In genomic region chr3:197814372-197814771, GRCh38 we compare ENCODE assay signal across 25 cellular contexts. TPM values are rescaled to one million over a fixed set of nuclear protein-coding genes. Genes with fewer than 3 reads are reported as not detected.
DNase-seq lines count a peak whose midpoint lies in the region; ATAC-seq, FAIRE-seq and TF ChIP-seq lines count a peak whose summit lies in the region.
"Had no signal": no experiment of that assay in that cellular context is flagged by ENCODE, and none has a peak within 500 bp of the region (broad histone marks: within the 10 kb centered on the region; RNA-seq: fewer than 3 reads in every experiment).

No MANE protein-coding gene starts in this region.

- BruUV-seq in HepG2 (replicated peaks; lab: Mats Ljungman, UMichigan) = no TSS peak

- H3K9me3 ChIP-seq in HepG2 (ENCODE audit: low read length) (no peaks in the 10 kb centered on the region), right lobe of liver (no peaks in the 10 kb centered on the region), adrenal gland (replicated peaks in 1 of 3) (no peaks in the 10 kb centered on the region)
- H3K9me3 ChIP-seq: A549 had no signal

- H3K4me3 Mint-ChIP-seq in GM23338 (no peak overlapping the region), neural crest cell (no peak overlapping the region)
- no peak overlapping the region for H3K4me3 Mint-ChIP-seq in activated CD4-positive, alpha-beta memory T cell treated with anti-CD3 and anti-CD28 coated beads, Interleukin-2, amount 10 ng/mL, durations not matched to agents 7 days and 5 days
- H3K4me3 Mint-ChIP-seq: B cell; CD4-positive, alpha-beta T cell; CD8-positive, alpha-beta memory T cell had no signal

- H3K27ac Mint-ChIP-seq in GM23338 (peak overlapping the region; percentile 58; the same call in 1 of the 2 replicates), neural crest cell (ENCODE audit: unreplicated experiment) (peak overlapping the region; percentile 14)
- H3K27ac Mint-ChIP-seq in activated CD4-positive, alpha-beta memory T cell treated with anti-CD3 and anti-CD28 coated beads, Interleukin-2, amount 10 ng/mL, durations not matched to agents 7 days and 5 days = no peak overlapping the region
- H3K27ac Mint-ChIP-seq: B cell; CD4-positive, alpha-beta T cell had no signal

- TF ChIP-seq RAD21 in HepG2 (CRISPR knock-in tag; IDR thresholded peaks at IDR 0.05) = no peak

- H3K36me3 ChIP-seq in HepG2 (replicated peaks in 1 of 2; ENCODE audit: control insufficient read depth in 1 of 2, insufficient read depth in 2 of 2, low read length in 2 of 2) (no peaks in the 10 kb centered on the region; a peak in 2 of 5 replicates), right lobe of liver (no peaks in the 10 kb centered on the region), GM23338 (ENCODE audit: insufficient read depth) (no peaks in the 10 kb centered on the region), adrenal gland (replicated peaks in 1 of 2) (no peaks in the 10 kb centered on the region)

- H3K4me2 ChIP-seq in HepG2 (ENCODE audit: low read depth, low read length) (no peak overlapping the region), GM23338 (no peak overlapping the region)
- H3K4me2 ChIP-seq: A549; BLaER1 treated with 17β-estradiol and CSF1 and Interleukin-3, amounts not matched to agents 10 nM and 100 nM had no signal

- H3K79me2 ChIP-seq in HepG2 (ENCODE audit: insufficient read depth, low read length) (peaks cover 60% of the 10 kb centered on the region), GM23338 (replicated peaks; ENCODE audit: insufficient read depth) (peaks cover 96% of the 10 kb centered on the region)

- in situ Hi-C loops in HepG2 (cut with HindIII; ENCODE audit: extremely low pct_ligation_motif_present, low pct_unique_long_range_greater_than_20kb) = no loop called here

- peaks cover 15% of the 10 kb centered on the region for H3K4me1 Mint-ChIP-seq in GM23338
- peaks cover 26% of the 10 kb centered on the region for H3K4me1 Mint-ChIP-seq in neural crest cell
- peaks cover 5% of the 10 kb centered on the region for H3K4me1 Mint-ChIP-seq in activated CD4-positive, alpha-beta memory T cell treated with anti-CD3 and anti-CD28 coated beads, Interleukin-2, amount 10 ng/mL, durations not matched to agents 7 days and 5 days

- no peaks in the 10 kb centered on the region for H3F3A ChIP-seq in GM23338 (replicated peaks; ENCODE audit: low read depth)

- WGBS in HepG2 (ENCODE audit: low lambda C conversion rate) = 94% methylated on average over 4 of the region's 4 CpGs
- WGBS in right lobe of liver (ENCODE audit: insufficient coverage, low coverage, low lambda C conversion rate, missing lambda C conversion rate) = 89% methylated on average over 4 of the region's 4 CpGs
- WGBS in adrenal gland, 4 donors = 81 to 86% (median 83%) methylated on average over 4 of the region's 4 CpGs

- H3K9ac ChIP-seq in HepG2 (ENCODE audit: insufficient read depth, low read depth, low read length) = no peak overlapping the region
- H3K9ac ChIP-seq: BLaER1 treated with 17β-estradiol and CSF1 and Interleukin-3, amounts not matched to agents 10 nM and 100 nM had no signal

- ATAC-seq in HepG2 = no peak
- ATAC-seq in right lobe of liver = no peak
- no peak for ATAC-seq in GM23338
- no peak for ATAC-seq in GM21381 (IDR thresholded peaks at IDR 0.05; ENCODE audit: unreplicated experiment)
- ATAC-seq: A549, GM12878 had no signal

- DNase-seq in HepG2 (ENCODE audit: low spot score) = peak; percentile 52
- DNase-seq in right lobe of liver = no peak
- no peak for DNase-seq in GM23338 (ENCODE audit: low spot score)
- no peak for DNase-seq in adrenal gland
- no peak for DNase-seq in neural crest cell (ENCODE audit: low read depth, low spot score)
- no peak for DNase-seq in activated CD4-positive, alpha-beta memory T cell treated with anti-CD3 and anti-CD28 coated beads, Interleukin-2, amount 10 ng/mL, durations not matched to agents 7 days and 5 days
- DNase-seq in activated CD8-positive, alpha-beta memory T cell treated with anti-CD3 and anti-CD28 coated beads, Interleukin-2, amount 50 U/mL, for 48 hours = no peak
- DNase-seq: AML-193; CD4-positive, alpha-beta T cell; CD8-positive, alpha-beta memory T cell; COR-L47; DMS 273 treated with DMSO at 0.1 percent for 48 hours; DMS153; DMS53; DMS79; DND-41; EL; GDM1 had no signal

- H3K27me3 ChIP-seq in HepG2 (ENCODE audit: control insufficient read depth in 1 of 2, insufficient read depth in 2 of 2, low read length in 2 of 2) (no peaks in the 10 kb centered on the region), right lobe of liver (no peaks in the 10 kb centered on the region), GM23338 (ENCODE audit: insufficient read depth) (no peaks in the 10 kb centered on the region), adrenal gland (no peaks in the 10 kb centered on the region)
- H3K27me3 ChIP-seq: BLaER1 treated with 17β-estradiol and CSF1 and Interleukin-3, amounts not matched to agents 10 nM and 100 nM had no signal

- TF ChIP-seq EP300 in HepG2 (IDR thresholded peaks at IDR 0.05; ENCODE audit: low read depth in 2 of 2, low read length in 2 of 2) (no peak), HepG2 (CRISPR knock-in tag; IDR thresholded peaks at IDR 0.05; ENCODE audit: borderline replicate concordance) (no peak)

- FAIRE-seq in HepG2 (lab: Jason Lieb, UNC) = peak; percentile 37
- FAIRE-seq: A549, GM12878 had no signal

- H3K9me2 ChIP-seq in GM23338 (ENCODE audit: insufficient read depth) = no peaks in the 10 kb centered on the region

- intact Hi-C loops in HepG2 (cut with micrococcal nuclease; ENCODE audit: unreplicated experiment) (no loop called here), right lobe of liver (cut with DNase I) (no loop called here), adrenal gland (cut with DNase I) (no loop called here)

- H3K27me3 Mint-ChIP-seq in GM23338 (ENCODE audit: insufficient read depth, low read depth, poor library complexity) (peaks cover 2% of the 10 kb centered on the region), neural crest cell (ENCODE audit: low read depth) (no peaks in the 10 kb centered on the region)
- H3K27me3 Mint-ChIP-seq in activated CD4-positive, alpha-beta memory T cell treated with anti-CD3 and anti-CD28 coated beads, Interleukin-2, amount 10 ng/mL, durations not matched to agents 7 days and 5 days = no peaks in the 10 kb centered on the region
- H3K27me3 Mint-ChIP-seq: B cell; CD4-positive, alpha-beta T cell; CD8-positive, alpha-beta memory T cell had no signal

- POLR2A ChIA-PET in HepG2 (lab: Yijun Ruan, JAX) = no interaction called here
- POLR2A ChIA-PET in activated CD4-positive, alpha-beta memory T cell treated with anti-CD3 and anti-CD28 coated beads, Interleukin-2, amount 10 ng/mL, durations not matched to agents 7 days and 5 days (lab: Charles Lee) = no interaction called here

- no peak overlapping the region for H3K27ac ChIP-seq in HepG2 (ENCODE audit: extremely low read length, insufficient read depth, low read length)
- H3K27ac ChIP-seq in right lobe of liver = no peak overlapping the region
- H3K27ac ChIP-seq in GM23338 (ENCODE audit: low read depth) = peak overlapping the region; percentile 52
- peak overlapping the region in 4 of 5 donors; percentile 3 to 45 (median 18) for H3K27ac ChIP-seq in adrenal gland
- H3K27ac ChIP-seq: 22Rv1; A549; BLaER1 treated with 17β-estradiol and CSF1 and Interleukin-3, amounts not matched to agents 10 nM and 100 nM; C4-2B had no signal

- TF ChIP-seq CTCF in HepG2 (CRISPR knock-in tag; IDR thresholded peaks at IDR 0.05) = no peak
- no peak for TF ChIP-seq CTCF in right lobe of liver (IDR thresholded peaks at IDR 0.05)
- no peak for TF ChIP-seq CTCF in GM23338 (conservative IDR thresholded peaks at IDR 0.05; ENCODE audit: low read depth in 2 of 2)
- no peak for TF ChIP-seq CTCF in adrenal gland (IDR thresholded peaks at IDR 0.05)
- no peak for TF ChIP-seq CTCF in neural crest cell (conservative IDR thresholded peaks at IDR 0.05)

- H3K4me3 ChIP-seq in HepG2 (replicated peaks in 1 of 3; ENCODE audit: insufficient read depth in 1 of 3, low read depth in 2 of 3, low read length in 3 of 3) = no peak overlapping the region
- H3K4me3 ChIP-seq in right lobe of liver = no peak overlapping the region
- no peak overlapping the region for H3K4me3 ChIP-seq in GM23338
- no peak overlapping the region for H3K4me3 ChIP-seq in adrenal gland
- H3K4me3 ChIP-seq: A549; BLaER1 treated with 17β-estradiol and CSF1 and Interleukin-3, amounts not matched to agents 10 nM and 100 nM; GM12878 had no signal

- no peak overlapping the region for H2AFZ ChIP-seq in HepG2 (ENCODE audit: low read length)
- H2AFZ ChIP-seq in GM23338 = no peak overlapping the region

- no peak for TF ChIP-seq POLR2A in HepG2 (IDR thresholded peaks at IDR 0.05; ENCODE audit: insufficient read depth in 1 of 2, low read depth in 2 of 2, low read length in 2 of 2)
- no peak for TF ChIP-seq POLR2A in right lobe of liver (IDR thresholded peaks at IDR 0.05)
- no peak for TF ChIP-seq POLR2A in adrenal gland (IDR thresholded peaks at IDR 0.05)

- no peaks in the 10 kb centered on the region; the same call in 2 of the 3 replicates for H3K9me3 Mint-ChIP-seq in GM23338
- H3K9me3 Mint-ChIP-seq in neural crest cell = no peaks in the 10 kb centered on the region
- H3K9me3 Mint-ChIP-seq in activated CD4-positive, alpha-beta memory T cell treated with anti-CD3 and anti-CD28 coated beads, Interleukin-2, amount 10 ng/mL, durations not matched to agents 7 days and 5 days = no peaks in the 10 kb centered on the region
- H3K9me3 Mint-ChIP-seq: CD4-positive, alpha-beta T cell; CD8-positive, alpha-beta memory T cell had no signal

- H3K4me1 ChIP-seq in HepG2 (ENCODE audit: insufficient read depth, low read length) (peaks cover 12% of the 10 kb centered on the region), right lobe of liver (no peaks in the 10 kb centered on the region), GM23338 (ENCODE audit: insufficient read depth) (peaks cover 19% of the 10 kb centered on the region), adrenal gland (replicated peaks in 1 of 2) (peaks cover 9 to 12% of the 10 kb centered on the region in 2 donors)

- H4K20me1 ChIP-seq in HepG2 (ENCODE audit: insufficient read depth, low read length) (no peaks in the 10 kb centered on the region), GM23338 (replicated peaks; ENCODE audit: insufficient read depth) (peaks cover 20% of the 10 kb centered on the region)

- H3K36me3 Mint-ChIP-seq in GM23338 (ENCODE audit: low read depth) = peaks cover 5% of the 10 kb centered on the region; the same call in 2 of the 3 replicates
- H3K36me3 Mint-ChIP-seq in neural crest cell (ENCODE audit: low read depth) = peaks cover 6% of the 10 kb centered on the region
- H3K36me3 Mint-ChIP-seq in activated CD4-positive, alpha-beta memory T cell treated with anti-CD3 and anti-CD28 coated beads, Interleukin-2, amount 10 ng/mL, durations not matched to agents 7 days and 5 days (ENCODE audit: low read depth) = peaks cover 21% of the 10 kb centered on the region

- CTCF ChIA-PET in HepG2 (lab: Yijun Ruan, JAX; ENCODE audit: low intra/inter-chr PET ratio, low total read pairs) = no interaction called here
- CTCF ChIA-PET in activated CD4-positive, alpha-beta memory T cell treated with anti-CD3 and anti-CD28 coated beads, Interleukin-2, amount 10 ng/mL, durations not matched to agents 7 days and 5 days (lab: Charles Lee) = no interaction called here

RNA-seq across cellular contexts. Expression of gene LRCH3, which starts 23.3 kb away (rescaled TPM):
- total RNA-seq in HepG2 (2016; rRNA removed; fragmentation: Illumina TruSeq; extraction: Trizol) (25.5 and 37.8 TPM in 2 replicates), right lobe of liver (10 to 100 TPM; 18.8 to 24.2 (median 21.8) TPM), adrenal gland (10 to 100 TPM; 29.6 to 54.9 (median 43.7) TPM), neural crest cell (69.0 and 69.8 TPM in 2 replicates)
- 218 and 232 TPM in 2 replicates for total RNA-seq in HepG2 (2016; cell fraction: cytosol; rRNA removed; fragmentation: Illumina TruSeq; extraction: Trizol; ENCODE audit: low read depth)
- total RNA-seq in HepG2 (2016; cell fraction: insoluble cytoplasmic fraction; rRNA removed; fragmentation: Illumina TruSeq; extraction: Trizol) = 24.4 and 24.7 TPM in 2 replicates
- 46.4 and 46.7 TPM in 2 replicates for total RNA-seq in HepG2 (2016; cell fraction: membrane; rRNA removed; fragmentation: Illumina TruSeq; extraction: Trizol)
- 44.1 and 49.3 TPM in 2 replicates for total RNA-seq in HepG2 (2016; cell fraction: nucleus; rRNA removed; fragmentation: Illumina TruSeq; extraction: Trizol)
- polyA plus RNA-seq in HepG2 (2011; rRNA removed) (96.6 and 103 TPM in 2 replicates), GM23338 (2016; fragmentation: Nextera tagmentation; extraction: Ambion mirVana) (17.1 and 22.9 TPM in 2 replicates), adrenal gland (10 to 100 TPM in 1 of 3 donors, 1 to 10 TPM in 2; 7.4 to 39.2 (median 9.7) TPM)
- 28.4 and 40.4 TPM in 2 replicates for polyA plus RNA-seq in HepG2 (2011; cell fraction: cytosol; rRNA removed)
- polyA plus RNA-seq in HepG2 (2011; cell fraction: nucleus; rRNA removed) = 91.5 and 98.6 TPM in 2 replicates
- polyA plus RNA-seq in HepG2 (2012) = 19.7 TPM in 2 replicates
- 1.0 and 1.9 TPM in 2 replicates for polyA plus RNA-seq in HepG2 (2016; cell fraction: cytosol; fragmentation: Illumina TruSeq; extraction: Trizol; ENCODE audit: low read depth)
- polyA plus RNA-seq in HepG2 (2016; cell fraction: insoluble cytoplasmic fraction; fragmentation: Illumina TruSeq; extraction: Trizol; ENCODE audit: low read depth) = 21.2 and 31.8 TPM in 2 replicates
- 4.6 and 5.7 TPM in 2 replicates for polyA plus RNA-seq in HepG2 (2016; cell fraction: membrane; fragmentation: Illumina TruSeq; extraction: Trizol; ENCODE audit: low read depth)
- 50.6 and 53.6 TPM in 2 replicates for polyA plus RNA-seq in HepG2 (2016; cell fraction: nucleus; fragmentation: Illumina TruSeq; extraction: Trizol; ENCODE audit: insufficient read depth, low read depth)
- 101 and 103 TPM in 2 replicates for polyA minus RNA-seq in HepG2 (2011; rRNA and poly(A)+ RNA removed; ENCODE audit: low replicate concordance)
- polyA minus RNA-seq in HepG2 (2011; cell fraction: cytosol; rRNA and poly(A)+ RNA removed) = 46.1 and 64.4 TPM in 2 replicates
- 104 and 122 TPM in 2 replicates for polyA minus RNA-seq in HepG2 (2011; cell fraction: nucleus; rRNA and poly(A)+ RNA removed)
- total RNA-seq in GM23338 (2014; rRNA removed; shearing (Covaris generic)) = 60.0 and 66.8 TPM in 2 replicates
- 10 to 100 TPM; 58.5 to 65.8 TPM for total RNA-seq in activated CD4-positive, alpha-beta memory T cell treated with anti-CD3 and anti-CD28 coated beads, Interleukin-2, amount 10 ng/mL, durations not matched to agents 7 days and 5 days

Comparison
In these comparisons a context has a peak if more than half of its experiments do, and no peak if none do; other contexts are left out.
1. H3K27ac ChIP-seq: peak in GM23338 (single experiment) and adrenal gland (4 of 5); none in HepG2 (single experiment) and right lobe of liver (0 of 3).